ENCODE assay signal across 9 cellular contexts in the genomic region with DNA sequence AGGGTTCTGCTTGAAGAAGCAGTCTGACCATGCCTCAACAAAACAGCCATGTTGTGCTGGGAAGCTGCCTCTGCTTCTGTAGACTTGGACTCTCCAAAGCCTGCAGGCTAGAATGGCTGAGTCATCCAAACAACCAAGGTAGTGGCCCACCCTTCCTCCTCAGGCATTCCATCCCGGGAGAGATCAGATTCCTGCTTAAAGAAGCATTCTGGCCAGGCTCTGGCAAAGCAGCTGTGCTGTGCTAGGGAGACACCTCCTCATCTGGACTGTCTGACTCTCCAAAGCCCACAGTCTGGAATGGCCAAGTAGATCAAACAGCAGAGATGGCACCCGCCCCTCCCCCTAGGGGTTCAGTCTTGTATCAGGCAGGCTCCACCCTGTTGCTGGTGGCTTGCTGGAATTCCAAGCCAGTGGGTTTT. TPM values are rescaled to one million over a fixed set of nuclear protein-coding genes. Genes with fewer than 3 reads are reported as not detected.
DNase-seq lines count a peak whose midpoint lies in the region; ATAC-seq and TF ChIP-seq lines count a peak whose summit lies in the region.
"Had no signal": no experiment of that assay in that cellular context is flagged by ENCODE, and none has a peak within 500 bp of the region (broad histone marks: within the 10 kb centered on the region; RNA-seq: fewer than 3 reads in every experiment).

No MANE protein-coding gene starts in this region.

- DNase-seq in GM03348 (ENCODE audit: low spot score) (peak; percentile 94), SHP77 (lab: John Stamatoyannopoulos, UW) (peak; percentile 34 to 51), fibroblast of pulmonary artery (ENCODE audit: low read depth) (peak; percentile 85), sciatic nerve (ENCODE audit: low spot score) (no peak), GM13976 (ENCODE audit: low spot score) (no peak), NCI-H2171 (lab: John Stamatoyannopoulos, UW) (no peak)
- DNase-seq: activated T-cell treated with anti-CD3 and anti-CD28 coated beads for 4 hours had no signal

- in situ Hi-C loops in GM13976 (cut with MboI; ENCODE audit: low sequenced_read_pairs, unreplicated experiment), result no loop called here

- ATAC-seq in sciatic nerve (peak; percentile 71), HG03280 (IDR thresholded peaks at IDR 0.05; ENCODE audit: unreplicated experiment) (no peak), GM18502 (IDR thresholded peaks at IDR 0.05; ENCODE audit: poor library complexity, unreplicated experiment) (no peak)

- no peak overlapping the region for H3K4me3 ChIP-seq in fibroblast of pulmonary artery (replicated peaks; ENCODE audit: low read depth, low read length)

- TF ChIP-seq CTCF in fibroblast of pulmonary artery (IDR thresholded peaks at IDR 0.05; ENCODE audit: low read length, missing control alignments) (no peak), GM13976 (IDR thresholded peaks at IDR 0.05; ENCODE audit: borderline replicate concordance, control extremely low read depth, extremely low read depth, insufficient read depth, missing control alignments) (no peak)

- intact Hi-C loops in sciatic nerve (cut with DNase I), result no loop called here

RNA-seq across cellular contexts. Expression of gene F3, which starts 38.3 kb away (rescaled TPM):
- 19.9 TPM for total RNA-seq in sciatic nerve

Comparison
In these comparisons a context has a peak if more than half of its experiments do, and no peak if none do; other contexts are left out.
1. DNase-seq: peak in GM03348 (single experiment), SHP77 (2 of 2) and fibroblast of pulmonary artery (single experiment); none in sciatic nerve (single experiment), GM13976 (single experiment) and NCI-H2171 (single experiment).